1 cellular context compared by ENCODE assay signal in genomic region chr10:69123747-69124557, GRCh38.
TF ChIP-seq lines count a peak whose summit lies in the region.

TSS of gene VPS26A (plus strand) at chr10:69124178. CDS start at chr10:69124278, 100 bp downstream.

TF ChIP-seq in HEK293, 187 proteins besides CTCF, POLR2A, EP300 and RAD21 (continued from another document):
- TF ChIP-seq PATZ1 (tag by site-specific recombination; IDR thresholded peaks at IDR 0.05) (peak; percentile 98), ZBTB8A (tag by site-specific recombination; IDR thresholded peaks at IDR 0.05) (0 out of 2 replicates have a peak, but pooled peaks have one; percentile 14), GLIS1 (tag by site-specific recombination; IDR thresholded peaks at IDR 0.05) (peak; percentile 71; the same call in 1 of the 2 replicates), KLF8 (tag by site-specific recombination; IDR thresholded peaks at IDR 0.05) (peak; percentile 99), ZBTB10 (tag by site-specific recombination; IDR thresholded peaks at IDR 0.05) (0 out of 2 replicates have a peak, but pooled peaks have one; percentile 27), ZNF416 (tag by site-specific recombination; IDR thresholded peaks at IDR 0.05) (no peak), ZBTB26 (tag by site-specific recombination; optimal IDR thresholded peaks at IDR 0.05) (peak; percentile 81), IKZF3 (tag by site-specific recombination; IDR thresholded peaks at IDR 0.05) (peak; percentile 99), SETDB1 (IDR thresholded peaks at IDR 0.05; ENCODE audit: insufficient read length, low read length) (no peak), KLF9 (tag by site-specific recombination; IDR thresholded peaks at IDR 0.05; ENCODE audit: low read depth) (peak; percentile 86), WT1 (tag by site-specific recombination; IDR thresholded peaks at IDR 0.05) (peak; percentile 57; the same call in 1 of the 2 replicates), EGR2 (tag by site-specific recombination; IDR thresholded peaks at IDR 0.05; ENCODE audit: low read depth) (peak; percentile 81), KLF1 (tag by site-specific recombination; IDR thresholded peaks at IDR 0.05) (peak; percentile 92), ZXDB (tag by site-specific recombination; IDR thresholded peaks at IDR 0.05) (peak; percentile 13; the same call in 1 of the 2 replicates), ZNF677 (tag by site-specific recombination; IDR thresholded peaks at IDR 0.05) (peak; percentile 13; the same call in 1 of the 2 replicates), ZNF24 (tag by site-specific recombination; IDR thresholded peaks at IDR 0.05) (no peak), ZBTB6 (tag by site-specific recombination; IDR thresholded peaks at IDR 0.05) (peak; percentile 91), ZNF600 (tag by site-specific recombination; IDR thresholded peaks at IDR 0.05) (peak; percentile 100), MYNN (tag by site-specific recombination; IDR thresholded peaks at IDR 0.05; ENCODE audit: borderline replicate concordance) (no peak), ZNF747 (tag by site-specific recombination; IDR thresholded peaks at IDR 0.05) (no peak), ZNF335 (tag by site-specific recombination; conservative IDR thresholded peaks at IDR 0.05) (peak; percentile 57), ZNF776 (tag by site-specific recombination; IDR thresholded peaks at IDR 0.05; ENCODE audit: borderline replicate concordance) (no peak), SP7 (tag by site-specific recombination; IDR thresholded peaks at IDR 0.05) (peak; percentile 62; the same call in 1 of the 2 replicates), ZNF610 (tag by site-specific recombination; IDR thresholded peaks at IDR 0.05; ENCODE audit: borderline replicate concordance) (peak; percentile 42; the same call in 1 of the 2 replicates), YY1 (tag by site-specific recombination; IDR thresholded peaks at IDR 0.05) (0 out of 2 replicates have a peak, but pooled peaks have one; percentile 26), ZNF501 (tag by site-specific recombination; IDR thresholded peaks at IDR 0.05) (0 out of 2 replicates have a peak, but pooled peaks have one; percentile 78), ZNF341 (tag by site-specific recombination; IDR thresholded peaks at IDR 0.05; ENCODE audit: low read depth) (peak; percentile 10; the same call in 1 of the 2 replicates), MZF1 (tag by site-specific recombination; IDR thresholded peaks at IDR 0.05; ENCODE audit: borderline replicate concordance) (peak; percentile 43; the same call in 1 of the 2 replicates), ZNF37A (tag by site-specific recombination; IDR thresholded peaks at IDR 0.05) (peak; percentile 89), GFI1B (tag by site-specific recombination; IDR thresholded peaks at IDR 0.05) (no peak), ZBTB11 (tag by site-specific recombination; conservative IDR thresholded peaks at IDR 0.05; ENCODE audit: low read depth) (peak; percentile 73), SP3 (tag by site-specific recombination; IDR thresholded peaks at IDR 0.05) (peak; percentile 99), ZNF692 (tag by site-specific recombination; IDR thresholded peaks at IDR 0.05) (0 out of 2 replicates have a peak, but pooled peaks have one; percentile 41)
